In the genomic region with DNA sequence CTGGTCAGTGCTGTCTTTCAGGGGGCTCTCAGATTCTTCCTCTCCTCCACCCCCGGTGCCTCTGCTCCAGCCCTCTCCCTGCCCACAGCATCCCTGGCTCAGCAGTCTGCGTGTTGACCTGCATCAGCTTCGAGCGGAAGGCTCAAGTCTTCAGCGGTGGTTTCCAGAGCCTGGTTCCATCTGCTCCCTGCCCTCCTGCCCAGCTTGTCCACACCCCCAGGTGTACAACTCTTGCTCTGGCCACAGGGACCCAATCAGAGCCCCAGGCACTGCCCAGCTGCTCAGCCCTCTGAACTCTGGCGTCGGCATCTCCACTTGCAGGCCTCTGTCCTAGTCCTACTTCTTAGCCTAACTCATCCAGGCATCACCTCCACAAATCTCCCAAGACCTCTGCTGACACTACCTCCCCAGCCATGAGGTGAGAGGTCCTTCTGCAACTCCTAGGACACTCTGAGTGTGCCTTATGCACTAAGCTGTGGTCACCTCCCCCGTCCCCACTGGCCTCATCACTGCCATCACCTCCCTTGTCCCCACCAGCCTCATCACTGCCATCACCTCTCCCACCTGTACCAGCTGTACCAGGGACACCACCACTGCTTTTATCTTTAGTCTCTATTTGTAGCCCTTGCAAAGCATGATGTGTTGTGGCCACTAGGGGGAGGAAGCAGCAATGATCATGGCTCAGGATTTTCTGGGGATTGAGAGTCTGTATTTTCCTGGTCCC, we compare ENCODE assay signal across 7 cellular contexts.
A peak's percentile ranks its signal among the peaks of the same experiment; 100 is the strongest.
DNase-seq lines count a peak whose midpoint lies in the region; ATAC-seq and TF ChIP-seq lines count a peak whose summit lies in the region.

No MANE protein-coding gene starts in this region.

- H3K36me3 Mint-ChIP-seq in brain = no peaks in the 10 kb centered on the region
- H3K36me3 Mint-ChIP-seq in immature natural killer cell = no peaks in the 10 kb centered on the region

- TF ChIP-seq CTCF in brain (conservative IDR thresholded peaks at IDR 0.05) (peak; percentile 72 to 87), omental fat pad (IDR thresholded peaks at IDR 0.05) (no peak)

- H3K27me3 Mint-ChIP-seq in brain (peaks cover 42% of the 10 kb centered on the region), immature natural killer cell (ENCODE audit: low read depth in 3 of 3) (peaks cover 0 to 4% (median 4%) of the 10 kb centered on the region in 3 donors)

- ATAC-seq in omental fat pad (ENCODE audit: low FRiP score) = no peak

- H3K27ac Mint-ChIP-seq in brain (peak overlapping the region in 1 of 5 experiments; percentile 2), immature natural killer cell (no peak overlapping the region)

- H3K4me3 Mint-ChIP-seq in brain = no peak overlapping the region
- H3K4me3 Mint-ChIP-seq in immature natural killer cell = no peak overlapping the region

- H3K4me1 Mint-ChIP-seq in brain (peaks cover 27% of the 10 kb centered on the region), immature natural killer cell (no peaks in the 10 kb centered on the region)

- H3K9me3 Mint-ChIP-seq in brain (no peaks in the 10 kb centered on the region), immature natural killer cell (no peaks in the 10 kb centered on the region)

- DNase-seq in GM04503 (ENCODE audit: low read depth) = peak; percentile 11
- DNase-seq in HS-27A (ENCODE audit: low read depth) = peak; percentile 11
- DNase-seq in SHP77 (lab: John Stamatoyannopoulos, UW) = peak; percentile 47 to 54
- DNase-seq in immature natural killer cell = peak; percentile 8 to 15 (median 13)
- DNase-seq in stimulated activated CD4-positive, alpha-beta T cell treated with anti-CD3 and anti-CD28 coated beads, Interleukin-2, amount 100 ng/mL, for 4 hours (ENCODE audit: low read depth) = peak; percentile 1
- no peak for DNase-seq in omental fat pad (ENCODE audit: low spot score)

Comparison
In these comparisons a context has a peak if more than half of its experiments do, and no peak if none do; other contexts are left out.
1. CTCF ChIP-seq: peak in brain (2 of 2); none in omental fat pad (0 of 3).